Comparison of ENCODE assay signal across 17 cellular contexts in the genomic region with DNA sequence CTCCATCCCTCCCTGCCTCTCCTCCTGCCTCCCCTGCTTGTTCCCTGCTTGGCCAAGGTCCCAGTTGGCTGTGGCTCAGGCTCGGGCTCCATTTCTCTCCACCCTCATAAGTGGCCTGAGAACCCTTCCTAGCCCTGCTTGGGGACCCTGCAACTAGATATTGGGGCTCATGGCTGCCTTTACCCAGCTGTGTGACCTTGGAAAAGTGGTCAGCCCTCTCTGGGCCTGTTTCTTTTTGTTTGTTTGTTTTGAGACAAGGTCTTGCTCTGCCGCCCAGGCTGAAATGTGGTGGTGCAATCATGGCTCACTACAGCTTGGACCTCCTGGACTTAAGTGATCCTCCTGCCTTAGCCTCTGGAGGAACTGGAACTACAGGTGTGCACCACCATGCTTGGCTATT. TPM values are rescaled to one million over a fixed set of nuclear protein-coding genes. Genes with fewer than 3 reads are reported as not detected.
DNase-seq lines count a peak whose midpoint lies in the region; ATAC-seq and TF ChIP-seq lines count a peak whose summit lies in the region.
"Had no signal": no experiment of that assay in that cellular context is flagged by ENCODE, and none has a peak within 500 bp of the region (broad histone marks: within the 10 kb centered on the region; RNA-seq: fewer than 3 reads in every experiment).

No MANE protein-coding gene starts in this region.

- no peak for ATAC-seq in T-helper 17 cell
- ATAC-seq in HG03565 (IDR thresholded peaks at IDR 0.05; ENCODE audit: unreplicated experiment): no peak

- no peak overlapping the region for H3K18ac ChIP-seq in mesenchymal stem cell (ENCODE audit: low read depth in 1 of 2, low read length in 2 of 2)

- no peaks in the 10 kb centered on the region for H3K79me1 ChIP-seq in mesenchymal stem cell (replicated peaks; ENCODE audit: low read length, poor library complexity, severe bottlenecking)

- no peaks in the 10 kb centered on the region for H3K36me3 Mint-ChIP-seq in T-helper 17 cell (ENCODE audit: low read depth)
- H3K36me3 Mint-ChIP-seq: CD14-positive monocyte; CD4-positive, alpha-beta memory T cell had no signal

- no peak overlapping the region for H2BK12ac ChIP-seq in mesenchymal stem cell (ENCODE audit: low read length in 2 of 2)

- no peak overlapping the region for H2AFZ ChIP-seq in mesenchymal stem cell (ENCODE audit: low read depth, low read length)

- in situ Hi-C loops in transverse colon (cut with MboI; ENCODE audit: low pct_ligation_motif_present in 1 of 4, low pct_unique_long_range_greater_than_20kb in 1 of 4, low sequenced_read_pairs in 3 of 4): no loop called here

- no peak overlapping the region for H2BK5ac ChIP-seq in mesenchymal stem cell (ENCODE audit: low read depth, low read length, poor library complexity, severe bottlenecking)

- no peak for TF ChIP-seq POLR2A in transverse colon (IDR thresholded peaks at IDR 0.05)

- peaks cover 17% of the 10 kb centered on the region for H3K4me1 ChIP-seq in mesenchymal stem cell (ENCODE audit: control insufficient read depth, insufficient read depth, low read depth, low read length)
- H3K4me1 ChIP-seq in transverse colon: peaks cover 9 to 29% (median 17%) of the 10 kb centered on the region in 4 donors
- H3K4me1 ChIP-seq: HAP-1 had no signal

- peak overlapping the region; percentile 75 for H2AK5ac ChIP-seq in mesenchymal stem cell (ENCODE audit: low read length, severe bottlenecking)

- peak overlapping the region in 1 of 2 experiments; percentile 64 for H3K14ac ChIP-seq in mesenchymal stem cell (ENCODE audit: low read length in 2 of 2)

- H3K4me2 ChIP-seq in mesenchymal stem cell (ENCODE audit: low read length, poor library complexity, severe bottlenecking): no peak overlapping the region

- WGBS in mesenchymal stem cell: 78% methylated on average over 2 of the region's 2 CpGs
- WGBS in transverse colon (ENCODE audit: low coverage in 1 of 2), 2 donors: 64% methylated on average over 2 of the region's 2 CpGs; no CpG with 5 or more reads in 1 of the 2 donors

- H3K4me3 Mint-ChIP-seq in T-helper 17 cell: no peak overlapping the region
- H3K4me3 Mint-ChIP-seq: CD14-positive monocyte; CD4-positive, alpha-beta memory T cell had no signal

- intact Hi-C loops in transverse colon (cut with DNase I; ENCODE audit: low total_unique reads): no loop called here

- H3K9me3 ChIP-seq in mesenchymal stem cell (ENCODE audit: control insufficient read depth, low read length) (no peaks in the 10 kb centered on the region), transverse colon (no peaks in the 10 kb centered on the region), T-helper 17 cell (ENCODE audit: control insufficient read depth, low read length, poor library complexity, severe bottlenecking) (no peaks in the 10 kb centered on the region)
- H3K9me3 ChIP-seq: HAP-1 had no signal

- TF ChIP-seq CTCF in RWPE1 (conservative IDR thresholded peaks at IDR 0.05; ENCODE audit: low read depth) (no peak), transverse colon (IDR thresholded peaks at IDR 0.05) (no peak)

- H2BK120ac ChIP-seq in mesenchymal stem cell (ENCODE audit: low read depth, low read length): no peak overlapping the region

- H3K4me3 ChIP-seq in mesenchymal stem cell (ENCODE audit: insufficient read depth in 1 of 2, low read depth in 1 of 2, low read length in 2 of 2) (no peak overlapping the region), transverse colon (no peak overlapping the region)
- H3K4me3 ChIP-seq: HAP-1 had no signal

- H3K27ac Mint-ChIP-seq in T-helper 17 cell: no peak overlapping the region
- H3K27ac Mint-ChIP-seq: CD14-positive monocyte had no signal

- no peak overlapping the region for H2BK15ac ChIP-seq in mesenchymal stem cell (ENCODE audit: low read depth, poor library complexity, severe bottlenecking)

- H3K4me1 Mint-ChIP-seq in T-helper 17 cell: no peaks in the 10 kb centered on the region
- H3K4me1 Mint-ChIP-seq: CD14-positive monocyte had no signal

- peaks cover 12% of the 10 kb centered on the region for H3K27me3 Mint-ChIP-seq in T-helper 17 cell

- DNase-seq in HuH-7.5 (ENCODE audit: low spot score) (peak; percentile 9), RWPE1 (ENCODE audit: low spot score) (no peak), mesenchymal stem cell (no peak), transverse colon (no peak), T-helper 17 cell (no peak), NCI-H524 treated with DMSO at 0.1 percent for 48 hours (lab: John Stamatoyannopoulos, UW) (no peak)
- DNase-seq: ACHN; AML-193; CD4-positive, alpha-beta memory T cell; DMS153; DMS79; GF-D8 had no signal

- H3K27me3 ChIP-seq in mesenchymal stem cell (ENCODE audit: control insufficient read depth in 1 of 2, insufficient read depth in 1 of 2, low read length in 2 of 2) (peaks cover 0 to 29% of the 10 kb centered on the region in 2 experiments), transverse colon (no peaks in the 10 kb centered on the region)

- H3K36me3 ChIP-seq in mesenchymal stem cell (ENCODE audit: control insufficient read depth in 1 of 2, insufficient read depth in 2 of 2, low read depth in 1 of 2, low read length in 2 of 2) (no peaks in the 10 kb centered on the region), transverse colon (no peaks in the 10 kb centered on the region)
- H3K36me3 ChIP-seq: HAP-1 had no signal

- H3K27ac ChIP-seq in RWPE1 (peak overlapping the region; percentile 45; the same call in 1 of the 2 replicates), mesenchymal stem cell (ENCODE audit: low read length, poor library complexity, severe bottlenecking) (no peak overlapping the region), transverse colon (peak overlapping the region; percentile 80 to 87 (median 82))

- no peak overlapping the region for H3K9ac ChIP-seq in mesenchymal stem cell (ENCODE audit: low read length)

- CTCF ChIA-PET in RWPE1 (lab: Yijun Ruan, JAX): no interaction called here

- no peak overlapping the region for H4K91ac ChIP-seq in mesenchymal stem cell (ENCODE audit: low read length)

- no peak overlapping the region for H3K4ac ChIP-seq in mesenchymal stem cell (ENCODE audit: low read depth in 1 of 2, low read length in 2 of 2)

- H3K23ac ChIP-seq in mesenchymal stem cell (ENCODE audit: low read length in 2 of 2): peak overlapping the region in 1 of 2 experiments; percentile 42

- TF ChIP-seq EP300 in transverse colon (IDR thresholded peaks at IDR 0.05; ENCODE audit: low read depth): no peak

- POLR2A ChIA-PET in RWPE1 (lab: Yijun Ruan, JAX; ENCODE audit: low non-redundant PET): no interaction called here

- H4K8ac ChIP-seq in mesenchymal stem cell (ENCODE audit: low read length): no peak overlapping the region

RNA-seq across cellular contexts. Expression of a gene that starts 20.3 kb away (rescaled TPM):
- not detected for polyA plus RNA-seq in mesenchymal stem cell (2013, experiment 1 of 2)
- polyA plus RNA-seq in mesenchymal stem cell (2013, experiment 2 of 2): not detected
- total RNA-seq in transverse colon (not detected), T-helper 17 cell (not detected)
- total RNA-seq: CD4-positive, alpha-beta memory T cell; H4 had no signal
- polyA plus RNA-seq: BJ; CD14-positive monocyte; CD4-positive, alpha-beta memory T cell had no signal

RNA-seq across cellular contexts. Expression of a gene that starts 35.6 kb away (rescaled TPM):
- 40.4 TPM for polyA plus RNA-seq in mesenchymal stem cell (2013, experiment 1 of 2)
- 38.7 TPM for polyA plus RNA-seq in mesenchymal stem cell (2013, experiment 2 of 2)
- total RNA-seq in transverse colon (100 to 1,000 TPM in 1 of 4 donors, 10 to 100 TPM in 3; 49.4 to 140 (median 83.4) TPM), T-helper 17 cell (10 to 100 TPM; 33.8 to 45.6 TPM)

RNA-seq across cellular contexts. Expression of a gene that starts 38.4 kb away (rescaled TPM):
- 37.9 TPM for polyA plus RNA-seq in mesenchymal stem cell (2013, experiment 1 of 2)
- 33.5 TPM for polyA plus RNA-seq in mesenchymal stem cell (2013, experiment 2 of 2)
- total RNA-seq in transverse colon (100 to 1,000 TPM in 1 of 4 donors, 10 to 100 TPM in 3; 23.5 to 451 (median 60.8) TPM), T-helper 17 cell (100 to 1,000 TPM; 109 to 121 TPM)

RNA-seq across cellular contexts. Expression of a gene that starts 40.0 kb away (rescaled TPM):
- 535 TPM for polyA plus RNA-seq in mesenchymal stem cell (2013, experiment 1 of 2)
- 543 TPM for polyA plus RNA-seq in mesenchymal stem cell (2013, experiment 2 of 2)
- total RNA-seq in transverse colon: 100 to 1,000 TPM; 166 to 578 (median 537) TPM
- total RNA-seq in T-helper 17 cell: 10 to 100 TPM; 67.8 to 79.7 TPM
